Comparison of ENCODE assay signal across 10 cellular contexts in the genomic region with DNA sequence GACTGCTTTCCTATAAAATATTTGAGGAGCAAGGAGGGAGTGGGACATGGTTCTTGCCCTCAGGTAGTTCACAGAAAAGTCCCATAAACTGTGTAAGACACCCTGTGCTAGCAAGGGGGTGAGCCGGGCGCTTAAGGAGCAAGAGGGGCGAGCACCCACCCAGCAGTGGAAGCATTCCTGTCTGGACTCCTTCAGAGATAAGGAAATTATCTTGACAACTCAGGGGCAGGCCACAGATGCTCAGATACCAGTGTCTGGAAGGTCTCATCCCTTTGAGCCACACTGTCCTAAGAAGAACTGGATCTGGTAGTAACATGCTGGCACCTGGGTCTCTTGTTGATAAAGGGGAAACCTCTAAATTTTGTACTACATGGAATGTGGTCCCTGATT. TPM values are rescaled to one million over a fixed set of nuclear protein-coding genes. Genes with fewer than 3 reads are reported as not detected.
DNase-seq lines count a peak whose midpoint lies in the region; ATAC-seq and TF ChIP-seq lines count a peak whose summit lies in the region.
"Had no signal": no experiment of that assay in that cellular context is flagged by ENCODE, and none has a peak within 500 bp of the region (broad histone marks: within the 10 kb centered on the region; RNA-seq: fewer than 3 reads in every experiment).

No MANE protein-coding gene starts in this region.

- H4K20me1 ChIP-seq in BLaER1 (peaks cover 94% of the 10 kb centered on the region), osteoblast (ENCODE audit: insufficient read depth, low read length) (peaks cover 68% of the 10 kb centered on the region)

- 0 out of 2 replicates have a peak overlapping the region, but pooled peaks have one; percentile 12 for H3K27ac ChIP-seq in BLaER1
- peak overlapping the region in 3 of 4 donors; percentile 78 to 96 (median 88) for H3K27ac ChIP-seq in Peyer's patch
- H3K27ac ChIP-seq in duodenal mucosa (ENCODE audit: low read depth, low read length), result peak overlapping the region; percentile 78
- peak overlapping the region; percentile 68 for H3K27ac ChIP-seq in osteoblast (ENCODE audit: low read depth, low read length)

- no peak overlapping the region for H3K9ac ChIP-seq in BLaER1
- H3K9ac ChIP-seq in duodenal mucosa (ENCODE audit: low read depth in 1 of 2, low read length in 2 of 2), result peak overlapping the region; percentile 49 to 63

- peaks cover 96% of the 10 kb centered on the region for H3K79me2 ChIP-seq in osteoblast (ENCODE audit: insufficient read depth, low read length)

- no peak for ATAC-seq in HG02840 (IDR thresholded peaks at IDR 0.05; ENCODE audit: low FRiP score, unreplicated experiment)

- TF ChIP-seq CTCF in Peyer's patch (IDR thresholded peaks at IDR 0.05), result no peak
- TF ChIP-seq CTCF in osteoblast (IDR thresholded peaks at IDR 0.05; ENCODE audit: extremely low read depth, low read depth, low read length), result no peak

- peaks cover 83% of the 10 kb centered on the region for H3K36me3 ChIP-seq in BLaER1
- H3K36me3 ChIP-seq in Peyer's patch, result peaks cover 0 to 59% (median 0%) of the 10 kb centered on the region in 3 donors
- H3K36me3 ChIP-seq in duodenal mucosa (ENCODE audit: control insufficient read depth in 1 of 2, insufficient read depth in 2 of 2, low read length in 2 of 2), result peaks cover 14 to 49% of the 10 kb centered on the region in 2 donors
- H3K36me3 ChIP-seq in osteoblast (ENCODE audit: insufficient read depth, low read length), result peaks cover 55% of the 10 kb centered on the region

- DNase-seq in Peyer's patch (no peak), osteoblast (ENCODE audit: insufficient read length, low spot score, missing footprints) (no peak), Kasumi-1 (lab: John Stamatoyannopoulos, UW) (no peak), T-helper 1 cell (no peak)
- no peak for DNase-seq in stimulated activated naive CD4-positive, alpha-beta T cell treated with Interleukin-2 at 50 U/mL for 16 hours (lab: John Stamatoyannopoulos, UW)
- DNase-seq: DND-41, NCI-H446 had no signal

- H3K27me3 ChIP-seq in BLaER1 (no peaks in the 10 kb centered on the region), Peyer's patch (no peaks in the 10 kb centered on the region), duodenal mucosa (ENCODE audit: control insufficient read depth in 1 of 2, insufficient read depth in 2 of 2, low read length in 2 of 2) (no peaks in the 10 kb centered on the region), osteoblast (ENCODE audit: insufficient read depth, low read length) (no peaks in the 10 kb centered on the region)

- H2AFZ ChIP-seq in osteoblast (ENCODE audit: low read length), result no peak overlapping the region

- H3K4me1 ChIP-seq in BLaER1 (peaks cover 54% of the 10 kb centered on the region), Peyer's patch (peaks cover 0 to 62% (median 11%) of the 10 kb centered on the region in 4 donors), duodenal mucosa (ENCODE audit: control insufficient read depth in 1 of 2, insufficient read depth in 2 of 2, low read length in 2 of 2) (peaks cover 27 to 37% of the 10 kb centered on the region in 2 donors), osteoblast (ENCODE audit: insufficient read depth, low read length) (peaks cover 19% of the 10 kb centered on the region)

- H3K9me3 ChIP-seq in BLaER1 (no peaks in the 10 kb centered on the region), Peyer's patch (no peaks in the 10 kb centered on the region), duodenal mucosa (ENCODE audit: control insufficient read depth in 1 of 2, low read length in 2 of 2) (no peaks in the 10 kb centered on the region), osteoblast (ENCODE audit: low read depth, low read length) (no peaks in the 10 kb centered on the region)

- TF ChIP-seq POLR2A in Peyer's patch (IDR thresholded peaks at IDR 0.05), result no peak

- H3K4me3 ChIP-seq in BLaER1 (no peak overlapping the region), Peyer's patch (no peak overlapping the region), duodenal mucosa (ENCODE audit: low read depth in 1 of 2, low read length in 2 of 2) (peak overlapping the region in 1 of 2 donors; percentile 19), osteoblast (ENCODE audit: insufficient read depth, low read length) (peak overlapping the region; percentile 0)

- H3K4me2 ChIP-seq in BLaER1 (peak overlapping the region; percentile 15), osteoblast (ENCODE audit: insufficient read depth, low read length) (no peak overlapping the region)

RNA-seq across cellular contexts. Expression of gene RAC1, which starts 19.3 kb away (rescaled TPM):
- 100 to 1,000 TPM; 104 to 201 (median 186) TPM for total RNA-seq in Peyer's patch
- 55.4 and 55.7 TPM in 2 replicates for total RNA-seq in osteoblast

RNA-seq across cellular contexts. Expression of gene FAM220A, which starts 44.9 kb away (rescaled TPM):
- total RNA-seq in Peyer's patch, result 1 to 10 TPM; 2.5 to 7.5 (median 6.2) TPM
- total RNA-seq in osteoblast, result 20.3 and 25.0 TPM in 2 replicates

RNA-seq across cellular contexts. Expression of gene DAGLB, which starts 54.1 kb away (rescaled TPM):
- 10 to 100 TPM in 3 of 4 donors, 1 to 10 TPM in 1; 9.1 to 36.3 (median 24.3) TPM for total RNA-seq in Peyer's patch
- total RNA-seq in osteoblast, result 17.1 and 17.4 TPM in 2 replicates

Comparison
In these comparisons a context has a peak if more than half of its experiments do, and no peak if none do; other contexts are left out.
1. H3K27ac ChIP-seq: peak in every context shown above with its lines; median percentile 88 in Peyer's patch; 78 in duodenal mucosa; 68 in osteoblast; 12 in BLaER1.